In the genomic region with DNA sequence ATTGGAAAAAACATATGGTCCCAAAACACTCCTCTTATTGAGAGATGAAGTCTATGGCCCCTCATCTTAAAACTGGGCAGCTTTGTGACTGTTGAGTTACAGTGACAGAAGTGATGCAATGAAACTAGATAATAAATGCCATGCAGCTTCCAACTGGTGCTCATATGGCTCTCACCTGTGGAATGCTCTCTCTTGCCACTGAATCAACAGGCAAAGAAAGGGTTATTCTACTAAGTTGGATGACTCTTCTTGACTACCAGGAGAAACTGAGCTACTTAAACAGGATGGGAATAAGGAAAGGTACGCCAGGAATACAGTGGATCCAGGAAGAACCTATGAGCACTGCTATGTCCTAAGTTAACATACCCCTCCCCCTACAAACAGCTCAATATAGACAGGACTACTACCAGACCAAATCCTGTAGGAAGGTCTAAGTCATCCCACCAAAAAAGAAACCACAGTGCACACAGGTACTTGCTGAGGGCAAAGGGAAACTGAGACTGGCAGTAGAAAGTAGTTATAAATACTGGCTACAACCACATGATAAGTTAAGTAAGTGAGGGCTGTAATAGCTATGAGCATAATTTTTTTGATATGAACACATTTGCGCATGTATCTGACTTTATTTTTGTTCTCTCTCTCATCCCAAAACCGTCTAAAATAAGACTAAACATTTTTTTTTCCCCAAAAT, we compare ENCODE assay signal across 17 cellular contexts.
"Had no signal": no experiment of that assay in that cellular context is flagged by ENCODE, and none has a peak within 500 bp of the region (broad histone marks: within the 10 kb centered on the region; RNA-seq: fewer than 3 reads in every experiment).

No MANE protein-coding gene starts in this region.

- FAIRE-seq: pancreas had no signal

- H3K27me3 Mint-ChIP-seq: activated B cell treated with CpG ODN at 0.5 μM for 24 hours; stimulated activated naive CD8-positive, alpha-beta T cell treated with anti-CD3 and anti-CD28 coated beads, Interleukin-15, amount 100 ng/mL, for 72 hours; type B pancreatic cell had no signal

- H3K27ac Mint-ChIP-seq: activated CD8-positive, alpha-beta T cell treated with anti-CD3 and anti-CD28 coated beads, Interleukin-2, amount 10 ng/mL, durations not matched to agents 7 days and 5 days; naive thymus-derived CD8-positive, alpha-beta T cell; stimulated activated naive CD8-positive, alpha-beta T cell treated with anti-CD3 and anti-CD28 coated beads, Interleukin-15, amount 100 ng/mL, for 72 hours; type B pancreatic cell had no signal

- H3K4me3 Mint-ChIP-seq: activated B cell treated with CpG ODN at 0.5 μM for 24 hours; activated CD8-positive, alpha-beta T cell treated with anti-CD3 and anti-CD28 coated beads, Interleukin-2, amount 10 ng/mL, durations not matched to agents 7 days and 5 days; naive thymus-derived CD8-positive, alpha-beta T cell; stimulated activated naive CD8-positive, alpha-beta T cell treated with anti-CD3 and anti-CD28 coated beads, Interleukin-15, amount 100 ng/mL, for 72 hours; type B pancreatic cell had no signal

- DNase-seq: activated B cell treated with CpG ODN at 0.5 μM for 24 hours; activated CD4-positive, alpha-beta T cell treated with anti-CD3 and anti-CD28 coated beads for 48 hours; activated CD8-positive, alpha-beta memory T cell treated with anti-CD3 and anti-CD28 coated beads, Interleukin-2, amount 50 U/mL, for 4 hours; activated CD8-positive, alpha-beta T cell treated with anti-CD3 and anti-CD28 coated beads, Interleukin-2, amount 10 ng/mL, durations not matched to agents 7 days and 5 days; anterior cingulate cortex; brain microvascular endothelial cell; cortex of kidney; effector CD4-positive, alpha-beta T cell; esophagus squamous epithelium; glutamatergic neuron; hypothalamus; left ventricle myocardium inferior; naive thymus-derived CD8-positive, alpha-beta T cell; pancreas; stimulated activated CD4-positive, alpha-beta T cell treated with anti-CD3 and anti-CD28 coated beads, Interleukin-1b, Interleukin-23, amount 100 ng/mL, for 48 hours; stimulated activated naive CD8-positive, alpha-beta T cell treated with anti-CD3 and anti-CD28 coated beads, Interleukin-15, amount 100 ng/mL, for 72 hours had no signal

- ATAC-seq: activated CD8-positive, alpha-beta T cell treated with anti-CD3 and anti-CD28 coated beads, Interleukin-2, amount 10 ng/mL, durations not matched to agents 7 days and 5 days; naive thymus-derived CD8-positive, alpha-beta T cell; pancreas; stimulated activated naive CD8-positive, alpha-beta T cell treated with anti-CD3 and anti-CD28 coated beads, Interleukin-15, amount 100 ng/mL, for 72 hours had no signal
